ENCODE assay signal across 9 cellular contexts in genomic region chr17:73902416-73903181, GRCh38.
A peak's percentile ranks its signal among the peaks of the same experiment; 100 is the strongest.
DNase-seq lines count a peak whose midpoint lies in the region; ATAC-seq and TF ChIP-seq lines count a peak whose summit lies in the region.
"Had no signal": no experiment of that assay in that cellular context is flagged by ENCODE, and none has a peak within 500 bp of the region (broad histone marks: within the 10 kb centered on the region; RNA-seq: fewer than 3 reads in every experiment).

No MANE protein-coding gene starts in this region.

- H3K36me3 ChIP-seq in osteoblast (ENCODE audit: insufficient read depth, low read length) = no peaks in the 10 kb centered on the region

- intact Hi-C loops in left cardiac atrium (cut with DNase I) = no loop called here

- no peak overlapping the region for H3K4me3 ChIP-seq in osteoblast (ENCODE audit: insufficient read depth, low read length)

- H3K4me2 ChIP-seq in osteoblast (ENCODE audit: insufficient read depth, low read length) = no peak overlapping the region

- H3K27ac Mint-ChIP-seq in T-helper 2 cell treated with Interferon-gamma antibody and Interleukin-4, amounts not matched to agents 5 μg/mL and 100 μg/mL, for 36 hours = no peak overlapping the region
- peak overlapping the region; percentile 77 for H3K27ac Mint-ChIP-seq in stimulated activated memory B cell treated with anti-CD40 and anti-IgM and Interleukin-4, amounts not matched to agents 10 μg/mL and 1 μg/mL and 100 μg/mL, for 72 hours
- H3K27ac Mint-ChIP-seq: T-helper 1 cell treated with Interleukin-12 subunit alpha and Interleukin-12 subunit beta and Interleukin-4 antibody, amounts not matched to agents 30 μg/mL and 1 μg/mL, for 36 hours had no signal

- no peaks in the 10 kb centered on the region for H4K20me1 ChIP-seq in osteoblast (ENCODE audit: insufficient read depth, low read length)

- no peak for DNase-seq in T-helper 2 cell treated with Interferon-gamma antibody and Interleukin-4, amounts not matched to agents 5 μg/mL and 100 μg/mL, for 36 hours (ENCODE audit: low spot score)
- DNase-seq in T-helper 2 cell (no peak), NCI-H2171 treated with DMSO at 0.1 percent for 48 hours (lab: John Stamatoyannopoulos, UW) (peak; percentile 37), left cardiac atrium (peak; percentile 24), osteoblast (ENCODE audit: insufficient read length, low spot score, missing footprints) (no peak), GF-D8 (lab: John Stamatoyannopoulos, UW) (no peak)

- H3K79me2 ChIP-seq in osteoblast (ENCODE audit: insufficient read depth, low read length) = no peaks in the 10 kb centered on the region

- no peak overlapping the region for H2AFZ ChIP-seq in osteoblast (ENCODE audit: low read length)

- H3K27ac ChIP-seq in osteoblast (ENCODE audit: low read depth, low read length) = no peak overlapping the region

- peak in 1 of 2 donors; percentile 37 for ATAC-seq in left cardiac atrium
- ATAC-seq in stimulated activated memory B cell treated with anti-CD40 and anti-IgM and Interleukin-4, amounts not matched to agents 10 μg/mL and 1 μg/mL and 100 μg/mL, for 72 hours = no peak
- ATAC-seq in HG02840 (IDR thresholded peaks at IDR 0.05; ENCODE audit: low FRiP score, unreplicated experiment) = no peak

- H3K27me3 Mint-ChIP-seq in T-helper 2 cell treated with Interferon-gamma antibody and Interleukin-4, amounts not matched to agents 5 μg/mL and 100 μg/mL, for 36 hours (ENCODE audit: low read depth) = peaks cover 30% of the 10 kb centered on the region
- H3K27me3 Mint-ChIP-seq in stimulated activated memory B cell treated with anti-CD40 and anti-IgM and Interleukin-4, amounts not matched to agents 10 μg/mL and 1 μg/mL and 100 μg/mL, for 72 hours = peaks cover 73% of the 10 kb centered on the region

- no peaks in the 10 kb centered on the region for H3K9me3 ChIP-seq in osteoblast (ENCODE audit: low read depth, low read length)

- no peak for TF ChIP-seq CTCF in osteoblast (IDR thresholded peaks at IDR 0.05; ENCODE audit: extremely low read depth, low read depth, low read length)

- H3K4me1 ChIP-seq in osteoblast (ENCODE audit: insufficient read depth, low read length) = no peaks in the 10 kb centered on the region

- H3K9me3 Mint-ChIP-seq in T-helper 2 cell treated with Interferon-gamma antibody and Interleukin-4, amounts not matched to agents 5 μg/mL and 100 μg/mL, for 36 hours = no peaks in the 10 kb centered on the region
- H3K9me3 Mint-ChIP-seq in stimulated activated memory B cell treated with anti-CD40 and anti-IgM and Interleukin-4, amounts not matched to agents 10 μg/mL and 1 μg/mL and 100 μg/mL, for 72 hours = no peaks in the 10 kb centered on the region
- H3K9me3 Mint-ChIP-seq: T-helper 1 cell treated with Interleukin-12 subunit alpha and Interleukin-12 subunit beta and Interleukin-4 antibody, amounts not matched to agents 30 μg/mL and 1 μg/mL, for 36 hours had no signal

- peaks cover 2% of the 10 kb centered on the region for H3K4me1 Mint-ChIP-seq in T-helper 2 cell treated with Interferon-gamma antibody and Interleukin-4, amounts not matched to agents 5 μg/mL and 100 μg/mL, for 36 hours (ENCODE audit: low read depth)
- H3K4me1 Mint-ChIP-seq in stimulated activated memory B cell treated with anti-CD40 and anti-IgM and Interleukin-4, amounts not matched to agents 10 μg/mL and 1 μg/mL and 100 μg/mL, for 72 hours = peaks cover 12% of the 10 kb centered on the region

- H3K36me3 Mint-ChIP-seq in T-helper 2 cell treated with Interferon-gamma antibody and Interleukin-4, amounts not matched to agents 5 μg/mL and 100 μg/mL, for 36 hours (ENCODE audit: low read depth) = no peaks in the 10 kb centered on the region
- H3K36me3 Mint-ChIP-seq in stimulated activated memory B cell treated with anti-CD40 and anti-IgM and Interleukin-4, amounts not matched to agents 10 μg/mL and 1 μg/mL and 100 μg/mL, for 72 hours = no peaks in the 10 kb centered on the region

- H3K27me3 ChIP-seq in osteoblast (ENCODE audit: insufficient read depth, low read length) = no peaks in the 10 kb centered on the region

- peak overlapping the region; percentile 9 for H3K4me3 Mint-ChIP-seq in T-helper 2 cell treated with Interferon-gamma antibody and Interleukin-4, amounts not matched to agents 5 μg/mL and 100 μg/mL, for 36 hours
- peak overlapping the region; percentile 94 for H3K4me3 Mint-ChIP-seq in stimulated activated memory B cell treated with anti-CD40 and anti-IgM and Interleukin-4, amounts not matched to agents 10 μg/mL and 1 μg/mL and 100 μg/mL, for 72 hours

Comparison
In these comparisons a context has a peak if more than half of its experiments do, and no peak if none do; other contexts are left out.
1. DNase-seq: peak in NCI-H2171 treated with DMSO at 0.1 percent for 48 hours (single experiment) and left cardiac atrium (single experiment); none in T-helper 2 cell treated with Interferon-gamma antibody and Interleukin-4, amounts not matched to agents 5 μg/mL and 100 μg/mL, for 36 hours (single experiment), T-helper 2 cell (0 of 5), osteoblast (single experiment) and GF-D8 (single experiment).